ENCODE assay signal across 8 cellular contexts in genomic region chr18:24138884-24139616, GRCh38. TPM values are rescaled to one million over a fixed set of nuclear protein-coding genes. Genes with fewer than 3 reads are reported as not detected.
DNase-seq lines count a peak whose midpoint lies in the region; ATAC-seq and TF ChIP-seq lines count a peak whose summit lies in the region.

CABYR (plus strand) TSS chr18:24139062; CDS start chr18:24143115, 4,053 bp downstream.

- peaks cover 11 to 13% of the 10 kb centered on the region in 2 donors for H3K4me1 ChIP-seq in naive thymus-derived CD4-positive, alpha-beta T cell (ENCODE audit: control insufficient read depth in 2 of 2, insufficient read depth in 2 of 2, low read length in 2 of 2)

- DNase-seq in AG04450 (ENCODE audit: low read depth, low spot score), result peak; percentile 75
- DNase-seq in NOMO-1 treated with dmso at 0.1 percent for 144 hours (lab: John Stamatoyannopoulos, UW; ENCODE audit: unreplicated experiment), result peak; percentile 77
- DNase-seq in activated T-helper 9 cell treated with anti-CD3 and anti-CD28 coated beads, Interleukin-2, amount 50 U/mL, for 16 hours (ENCODE audit: low read depth), result peak; percentile 63
- DNase-seq in fibroblast of peridontal ligament (ENCODE audit: extremely low read depth), result peak; percentile 85
- peak; percentile 60 to 87 (median 70) for DNase-seq in naive thymus-derived CD4-positive, alpha-beta T cell
- peak; percentile 33 to 59 for DNase-seq in stimulated activated CD8-positive, alpha-beta memory T cell treated with anti-CD3 and anti-CD28 coated beads, Interleukin-7, amount 100 ng/mL, for 48 hours (ENCODE audit: extremely low read depth in 1 of 2, low read depth in 1 of 2)

- H3K9me3 ChIP-seq in AG04450 (ENCODE audit: control insufficient read depth, insufficient read depth, low read length), result peaks cover 3% of the 10 kb centered on the region; the same call in 1 of the 2 replicates
- no peaks in the 10 kb centered on the region for H3K9me3 ChIP-seq in naive thymus-derived CD4-positive, alpha-beta T cell (ENCODE audit: control insufficient read depth in 2 of 3, low read length in 3 of 3)

- peak within 1 kb of the TSS; percentile 85 to 97 (median 92) for H3K4me3 Mint-ChIP-seq in naive thymus-derived CD4-positive, alpha-beta T cell

- peaks cover 0 to 9% (median 4%) of the 10 kb centered on the region in 5 donors for H3K36me3 Mint-ChIP-seq in naive thymus-derived CD4-positive, alpha-beta T cell

- peak within 1 kb of the TSS; percentile 43 to 90 (median 83) for H3K27ac Mint-ChIP-seq in naive thymus-derived CD4-positive, alpha-beta T cell

- ATAC-seq in GM18909 (IDR thresholded peaks at IDR 0.05; ENCODE audit: poor library complexity, unreplicated experiment) (peak; percentile 92), HG03196 (IDR thresholded peaks at IDR 0.05; ENCODE audit: unreplicated experiment) (peak; percentile 79)
- ATAC-seq in naive thymus-derived CD4-positive, alpha-beta T cell, result peak; percentile 96

- peak within 1 kb of the TSS; percentile 62 for H3K4me3 ChIP-seq in AG04450 (ENCODE audit: low read depth, low read length)
- H3K4me3 ChIP-seq in naive thymus-derived CD4-positive, alpha-beta T cell (ENCODE audit: low read length), result peak within 1 kb of the TSS; percentile 81

- intact Hi-C loops in naive thymus-derived CD4-positive, alpha-beta T cell (cut with micrococcal nuclease), result loop anchor here in 1 of 2 donors (5.0 kb wide), 1 partner anchor 637 kb away; the partner anchor contains the start of gene RMC1

- H3K27me3 ChIP-seq in AG04450 (ENCODE audit: control insufficient read depth, insufficient read depth, low read length), result no peaks in the 10 kb centered on the region
- H3K27me3 ChIP-seq in naive thymus-derived CD4-positive, alpha-beta T cell (ENCODE audit: control insufficient read depth in 2 of 2, insufficient read depth in 2 of 2, low read length in 2 of 2), result peaks cover 0 to 6% of the 10 kb centered on the region in 2 donors

- CTCF ChIA-PET in AG04450 (lab: Charles Lee), result interaction anchor here (0.6 to 1.3 kb wide), 4 partner anchors 13 to 349 kb away, joined by 3 to 6 read pairs (median 4); no protein-coding TSS in a partner anchor
- CTCF ChIA-PET in naive thymus-derived CD4-positive, alpha-beta T cell (lab: Charles Lee), result interaction anchor here (0.5 to 1.1 kb wide), 2 partner anchors 12 to 643 kb away, joined by 3 to 6 read pairs; no protein-coding TSS in a partner anchor

- H3K36me3 ChIP-seq in naive thymus-derived CD4-positive, alpha-beta T cell (ENCODE audit: control insufficient read depth in 2 of 3, insufficient read depth in 3 of 3, low read length in 3 of 3), result peaks cover 0 to 5% (median 0%) of the 10 kb centered on the region in 3 experiments

- H3K4me1 Mint-ChIP-seq in naive thymus-derived CD4-positive, alpha-beta T cell, result peaks cover 12 to 32% (median 26%) of the 10 kb centered on the region in 7 donors

- H3K27me3 Mint-ChIP-seq in naive thymus-derived CD4-positive, alpha-beta T cell, result peaks cover 8 to 34% (median 12%) of the 10 kb centered on the region in 5 donors

- peak within 1 kb of the TSS; percentile 57 for H3K27ac ChIP-seq in AG04450 (ENCODE audit: low read depth, low read length)
- H3K27ac ChIP-seq in naive thymus-derived CD4-positive, alpha-beta T cell (ENCODE audit: low read depth, low read length), result peak within 1 kb of the TSS; percentile 41

- TF ChIP-seq CTCF in AG04450 (IDR thresholded peaks at IDR 0.05; ENCODE audit: low read depth, low read length), result no peak

- POLR2A ChIA-PET in AG04450 (lab: Yijun Ruan, JAX), result interaction anchor here (0.6 to 1.8 kb wide), 31 partner anchors 9 to 1348 kb away, joined by 3 to 29 read pairs (median 4); partner anchors contain the start of genes OSBPL1A and TTC39C
- POLR2A ChIA-PET in naive thymus-derived CD4-positive, alpha-beta T cell (lab: Charles Lee), result interaction anchor here (0.5 kb wide), 1 partner anchor 643 kb away, joined by 3 read pairs; no protein-coding TSS in a partner anchor

- H3K9me3 Mint-ChIP-seq in naive thymus-derived CD4-positive, alpha-beta T cell, result peaks cover 0 to 11% (median 0%) of the 10 kb centered on the region in 11 donors

RNA-seq across cellular contexts. Expression of gene CABYR, which starts in this region (rescaled TPM):
- 9.9 and 11.8 TPM in 2 replicates for polyA plus RNA-seq in AG04450 (2011; rRNA removed)
- 7.7 and 8.3 TPM in 2 replicates for polyA minus RNA-seq in AG04450 (2011; rRNA and poly(A)+ RNA removed)
- total RNA-seq in naive thymus-derived CD4-positive, alpha-beta T cell, result 1 to 10 TPM in 3 of 5 experiments, under 1 TPM in 2; 0.65 to 1.4 (median 1.1) TPM
- under 1 TPM in 1 of 2 donors, not detected in 1; 0.74 TPM for polyA plus RNA-seq in naive thymus-derived CD4-positive, alpha-beta T cell

Comparison
In these comparisons a context has a peak if more than half of its experiments do, and no peak if none do; other contexts are left out.
1. Peak in every context shown above with its lines: DNase-seq, ATAC-seq, H3K4me3 ChIP-seq and H3K27ac ChIP-seq.